In the genomic region with DNA sequence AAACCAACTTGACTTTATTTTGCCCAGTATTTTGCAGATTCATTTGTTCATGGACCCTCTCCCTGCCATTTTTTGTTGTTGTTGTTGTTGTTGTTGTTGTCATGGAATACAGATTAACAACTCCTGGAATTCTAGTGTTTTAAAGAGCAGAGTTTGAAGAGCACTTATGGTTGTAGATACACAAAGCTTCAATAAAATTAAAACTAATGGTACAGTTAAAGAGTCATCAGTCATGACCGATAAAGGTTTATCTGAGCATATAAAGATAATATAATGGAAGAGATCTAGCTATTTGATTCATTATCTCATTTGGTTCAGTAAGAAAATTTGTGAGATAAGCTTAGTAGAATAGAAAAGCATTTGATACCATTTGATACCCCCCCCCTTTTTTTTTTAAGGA, we compare ENCODE assay signal across 20 cellular contexts. TPM values are rescaled to one million over a fixed set of nuclear protein-coding genes. Genes with fewer than 3 reads are reported as not detected.
DNase-seq lines count a peak whose midpoint lies in the region; ATAC-seq and TF ChIP-seq lines count a peak whose summit lies in the region.
"Had no signal": no experiment of that assay in that cellular context is flagged by ENCODE, and none has a peak within 500 bp of the region (broad histone marks: within the 10 kb centered on the region; RNA-seq: fewer than 3 reads in every experiment).

No MANE protein-coding gene starts in this region.

- H3K4me3 Mint-ChIP-seq in activated CD8-positive, alpha-beta memory T cell treated with anti-CD3 and anti-CD28 coated beads, Interleukin-2, amount 10 ng/mL, durations not matched to agents 7 days and 5 days = no peak overlapping the region
- H3K4me3 Mint-ChIP-seq in activated naive CD8-positive, alpha-beta T cell = peak overlapping the region; percentile 15
- no peak overlapping the region for H3K4me3 Mint-ChIP-seq in osteocyte (ENCODE audit: unreplicated experiment)
- H3K4me3 Mint-ChIP-seq: endodermal cell, IgD-negative memory B cell had no signal

- TF ChIP-seq POLR2A in IMR-90 (IDR thresholded peaks at IDR 0.05; ENCODE audit: low read depth, low read length) = no peak

- peaks cover 3 to 50% of the 10 kb centered on the region in 2 experiments; a peak in 2 of 4 replicates for H3K79me1 ChIP-seq in IMR-90 (ENCODE audit: low read depth in 1 of 2, low read length in 2 of 2)

- H3K4me1 Mint-ChIP-seq in activated CD8-positive, alpha-beta memory T cell treated with anti-CD3 and anti-CD28 coated beads, Interleukin-2, amount 10 ng/mL, durations not matched to agents 7 days and 5 days = peaks cover 82% of the 10 kb centered on the region
- H3K4me1 Mint-ChIP-seq in activated naive CD8-positive, alpha-beta T cell (ENCODE audit: low read depth) = peaks cover 94% of the 10 kb centered on the region
- peaks cover 57% of the 10 kb centered on the region for H3K4me1 Mint-ChIP-seq in osteocyte (ENCODE audit: unreplicated experiment)

- POLR2A ChIA-PET in IMR-90 (lab: Charles Lee; ENCODE audit: unreplicated experiment) = no interaction called here

- H2BK20ac ChIP-seq in IMR-90 (ENCODE audit: low read depth, low read length) = no peak overlapping the region

- no peak overlapping the region for H3K56ac ChIP-seq in IMR-90 (ENCODE audit: extremely low read depth, insufficient read depth, low read length)

- no peak overlapping the region for H3K18ac ChIP-seq in IMR-90 (ENCODE audit: low read depth, low read length)

- no peak overlapping the region for H3K27ac ChIP-seq in IMR-90 (ENCODE audit: insufficient read depth, low read length)
- H3K27ac ChIP-seq: body of pancreas, vagina had no signal

- TF ChIP-seq CTCF in IMR-90 (conservative IDR thresholded peaks at IDR 0.05; ENCODE audit: low read depth, low read length) (no peak), osteocyte (IDR thresholded peaks at IDR 0.05) (no peak)

- H2BK15ac ChIP-seq in IMR-90 (ENCODE audit: low read depth, low read length) = no peak overlapping the region

- no peak overlapping the region for H2AK9ac ChIP-seq in IMR-90 (replicated peaks; ENCODE audit: low read depth, low read length, poor library complexity)

- in situ Hi-C loops in IMR-90 (cut with MboI; ENCODE audit: low sequenced_read_pairs) = no loop called here
- in situ Hi-C loops in HAP-1 (cut with MboI; ENCODE audit: low sequenced_read_pairs) = no loop called here

- H3K4me3 ChIP-seq in IMR-90 (ENCODE audit: insufficient read depth, low read depth, low read length) (no peak overlapping the region), HAP-1 (no peak overlapping the region)
- H3K4me3 ChIP-seq: body of pancreas, vagina had no signal

- H3K27me3 ChIP-seq in IMR-90 (ENCODE audit: control insufficient read depth, insufficient read depth, low read length) = no peaks in the 10 kb centered on the region
- H3K27me3 ChIP-seq in HAP-1 (ENCODE audit: low read depth) = no peaks in the 10 kb centered on the region
- H3K27me3 ChIP-seq: body of pancreas, vagina had no signal

- no CpG with 5 or more reads among the region's 1 CpG for WGBS in IMR-90 (ENCODE audit: extremely low coverage in 2 of 2, insufficient read length in 1 of 2), 2 experiments

- CTCF ChIA-PET in activated CD8-positive, alpha-beta memory T cell treated with anti-CD3 and anti-CD28 coated beads, Interleukin-2, amount 10 ng/mL, durations not matched to agents 7 days and 5 days (lab: Charles Lee) = interaction anchor here (0.6 to 1.7 kb wide), 4 partner anchors 10 to 403 kb away, joined by 3 read pairs; no protein-coding TSS in a partner anchor
- CTCF ChIA-PET in IMR-90 (lab: Yijun Ruan, JAX) = interaction anchor here (0.7 kb wide), 1 partner anchor 98 kb away, joined by 6 read pairs; no protein-coding TSS in a partner anchor

- peaks cover 14% of the 10 kb centered on the region for H3K36me3 Mint-ChIP-seq in activated CD8-positive, alpha-beta memory T cell treated with anti-CD3 and anti-CD28 coated beads, Interleukin-2, amount 10 ng/mL, durations not matched to agents 7 days and 5 days
- H3K36me3 Mint-ChIP-seq in activated naive CD8-positive, alpha-beta T cell = no peaks in the 10 kb centered on the region
- H3K36me3 Mint-ChIP-seq in osteocyte (ENCODE audit: unreplicated experiment) = no peaks in the 10 kb centered on the region
- H3K36me3 Mint-ChIP-seq: IgD-negative memory B cell had no signal

- H3K36me3 ChIP-seq in IMR-90 (ENCODE audit: control insufficient read depth, insufficient read depth, low read length) (no peaks in the 10 kb centered on the region), HAP-1 (replicated peaks) (no peaks in the 10 kb centered on the region)
- H3K36me3 ChIP-seq: vagina had no signal

- TF ChIP-seq RAD21 in IMR-90 (IDR thresholded peaks at IDR 0.05; ENCODE audit: low read length) = no peak

- H3K9me3 Mint-ChIP-seq in activated CD8-positive, alpha-beta memory T cell treated with anti-CD3 and anti-CD28 coated beads, Interleukin-2, amount 10 ng/mL, durations not matched to agents 7 days and 5 days (ENCODE audit: low read depth) = no peaks in the 10 kb centered on the region
- H3K9me3 Mint-ChIP-seq in activated naive CD8-positive, alpha-beta T cell (ENCODE audit: low read depth) = no peaks in the 10 kb centered on the region
- no peaks in the 10 kb centered on the region for H3K9me3 Mint-ChIP-seq in osteocyte (ENCODE audit: unreplicated experiment)
- H3K9me3 Mint-ChIP-seq: endodermal cell, IgD-negative memory B cell had no signal

- H4K91ac ChIP-seq in IMR-90 (ENCODE audit: insufficient read depth, low read depth, low read length) = no peak overlapping the region

- peak overlapping the region; percentile 23; the same call in 1 of the 2 replicates for H4K5ac ChIP-seq in IMR-90 (ENCODE audit: low read depth, low read length)

- dilution Hi-C loops in IMR-90 (cut with HindIII; ENCODE audit: low sequenced_read_pairs, unreplicated experiment) = no loop called here

- no peak overlapping the region for H3K9ac ChIP-seq in IMR-90 (ENCODE audit: low read depth, low read length)

- H3K4me2 ChIP-seq in IMR-90 (ENCODE audit: low read depth, low read length) = no peak overlapping the region

- no peaks in the 10 kb centered on the region for H3K27me3 Mint-ChIP-seq in activated CD8-positive, alpha-beta memory T cell treated with anti-CD3 and anti-CD28 coated beads, Interleukin-2, amount 10 ng/mL, durations not matched to agents 7 days and 5 days
- H3K27me3 Mint-ChIP-seq in activated naive CD8-positive, alpha-beta T cell = no peaks in the 10 kb centered on the region
- no peaks in the 10 kb centered on the region for H3K27me3 Mint-ChIP-seq in osteocyte (ENCODE audit: unreplicated experiment)
- H3K27me3 Mint-ChIP-seq: IgD-negative memory B cell had no signal

- H3K9me3 ChIP-seq in IMR-90 (ENCODE audit: control insufficient read depth, insufficient read depth, low read length) (no peaks in the 10 kb centered on the region), HAP-1 (no peaks in the 10 kb centered on the region)
- H3K9me3 ChIP-seq: body of pancreas, vagina had no signal

- H3K9me1 ChIP-seq in IMR-90 (ENCODE audit: insufficient read depth, low read length) = peaks cover 11% of the 10 kb centered on the region

- H3K27ac Mint-ChIP-seq in activated CD8-positive, alpha-beta memory T cell treated with anti-CD3 and anti-CD28 coated beads, Interleukin-2, amount 10 ng/mL, durations not matched to agents 7 days and 5 days = peak overlapping the region; percentile 26
- H3K27ac Mint-ChIP-seq in activated naive CD8-positive, alpha-beta T cell = peak overlapping the region; percentile 90
- peak overlapping the region; percentile 15 for H3K27ac Mint-ChIP-seq in osteocyte (ENCODE audit: unreplicated experiment)

- no peak overlapping the region for H2BK120ac ChIP-seq in IMR-90 (ENCODE audit: low read depth, low read length)

- H3K4me1 ChIP-seq in IMR-90 (ENCODE audit: control insufficient read depth, insufficient read depth, low read length) (peaks cover 19% of the 10 kb centered on the region), HAP-1 (peaks cover 7% of the 10 kb centered on the region)

- H2AFZ ChIP-seq in IMR-90 (replicated peaks; ENCODE audit: low read length, poor library complexity) = no peak overlapping the region

- H3K23ac ChIP-seq in IMR-90 (ENCODE audit: low read depth, low read length) = no peak overlapping the region

- no peak overlapping the region for H3K4ac ChIP-seq in IMR-90 (ENCODE audit: low read depth, low read length)

- DNase-seq in activated CD8-positive, alpha-beta memory T cell treated with anti-CD3 and anti-CD28 coated beads, Interleukin-2, amount 10 ng/mL, durations not matched to agents 7 days and 5 days = no peak
- DNase-seq in activated CD8-positive, alpha-beta memory T cell treated with anti-CD3 and anti-CD28 coated beads, Interleukin-2, amount 50 U/mL, for 48 hours = no peak
- DNase-seq in IMR-90 = no peak
- no peak for DNase-seq in osteocyte (ENCODE audit: extremely low spot score, unreplicated experiment)
- DNase-seq in NCI-H446 treated with DMSO at 0.1 percent for 48 hours (lab: John Stamatoyannopoulos, UW) = no peak
- no peak for DNase-seq in HAP-1 (ENCODE audit: low spot score in 2 of 2)
- DNase-seq: activated effector memory CD4-positive, alpha-beta T cell treated with anti-CD3 and anti-CD28 coated beads, Interleukin-2, amount 50 U/mL, for 16 hours; body of pancreas; DMS53; endodermal cell; left colon; NCI-H2029; NCI-H510A; stimulated activated CD4-positive, alpha-beta T cell treated with anti-CD3 and anti-CD28 coated beads, Interleukin-4, amount 100 ng/mL, for 24 hours; substantia nigra; SW 1271 had no signal

- no peak overlapping the region for H3K14ac ChIP-seq in IMR-90 (replicated peaks; ENCODE audit: low read depth, low read length)

- BruUV-seq in IMR-90 (replicated peaks; lab: Mats Ljungman, UMichigan) = no TSS peak

- no peak overlapping the region for H4K8ac ChIP-seq in IMR-90 (ENCODE audit: low read depth in 2 of 2, low read length in 2 of 2)

- peaks cover 46% of the 10 kb centered on the region for H4K20me1 ChIP-seq in IMR-90 (ENCODE audit: insufficient read depth, low read length)

- no peak overlapping the region for H2AK5ac ChIP-seq in IMR-90 (ENCODE audit: low read depth, low read length)

- no peak for ATAC-seq in activated CD8-positive, alpha-beta memory T cell treated with anti-CD3 and anti-CD28 coated beads, Interleukin-2, amount 10 ng/mL, durations not matched to agents 7 days and 5 days
- ATAC-seq in IMR-90 (ENCODE audit: low read depth) = no peak
- no peak for ATAC-seq in HG03457 (IDR thresholded peaks at IDR 0.05; ENCODE audit: unreplicated experiment)
- ATAC-seq: body of pancreas, left colon had no signal

- intact Hi-C loops in IMR-90 (cut with micrococcal nuclease) = no loop called here

- H2BK5ac ChIP-seq in IMR-90 (ENCODE audit: low read depth, low read length, poor library complexity, severe bottlenecking) = no peak overlapping the region

TF ChIP-seq in IMR-90, 13 proteins besides CTCF, POLR2A, EP300 and RAD21 (continues in another document):
- TF ChIP-seq MAZ (IDR thresholded peaks at IDR 0.05; ENCODE audit: borderline replicate concordance, low read depth, low read length) (no peak), CHD1 (IDR thresholded peaks at IDR 0.05; ENCODE audit: low read depth, low read length) (no peak)

RNA-seq across cellular contexts. Expression of gene NEK7, which starts 21.8 kb away (rescaled TPM):
- total RNA-seq in activated CD8-positive, alpha-beta memory T cell treated with anti-CD3 and anti-CD28 coated beads, Interleukin-2, amount 10 ng/mL, durations not matched to agents 7 days and 5 days = 10 to 100 TPM; 71.4 to 77.4 TPM
- total RNA-seq in IMR-90 (2012; rRNA removed) = 297 and 467 TPM in 2 replicates
- polyA plus RNA-seq in IMR-90 (2012; rRNA removed) = 82.8 and 89.0 TPM in 2 replicates
- polyA plus RNA-seq in IMR-90 (2012; cell fraction: cytosol; rRNA removed) = 23.2 and 34.7 TPM in 2 replicates
- 11.9 and 86.4 TPM in 2 replicates for polyA plus RNA-seq in IMR-90 (2012; cell fraction: nucleus; rRNA removed; ENCODE audit: low replicate concordance)
- total RNA-seq in osteocyte = 55.7 and 61.6 TPM in 2 replicates

Comparison
In these comparisons a context has a peak if more than half of its experiments do, and no peak if none do; other contexts are left out.
1. H3K27ac Mint-ChIP-seq: peak in every context shown above with its lines; median percentile 90 in activated naive CD8-positive, alpha-beta T cell; 26 in activated CD8-positive, alpha-beta memory T cell treated with anti-CD3 and anti-CD28 coated beads, Interleukin-2, amount 10 ng/mL, durations not matched to agents 7 days and 5 days; 15 in osteocyte.